Comparison of ENCODE assay signal across 8 cellular contexts in the genomic region with DNA sequence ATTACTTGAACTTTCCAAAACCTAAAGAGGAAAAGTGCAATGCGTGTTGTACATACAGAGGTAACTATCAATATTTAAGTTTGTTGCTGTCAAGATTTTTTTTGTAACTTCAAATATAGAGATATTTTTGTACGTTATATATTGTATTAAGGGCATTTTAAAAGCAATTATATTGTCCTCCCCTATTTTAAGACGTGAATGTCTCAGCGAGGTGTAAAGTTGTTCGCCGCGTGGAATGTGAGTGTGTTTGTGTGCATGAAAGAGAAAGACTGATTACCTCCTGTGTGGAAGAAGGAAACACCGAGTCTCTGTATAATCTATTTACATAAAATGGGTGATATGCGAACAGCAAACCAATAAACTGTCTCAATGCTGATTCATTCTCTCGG. TPM values are rescaled to one million over a fixed set of nuclear protein-coding genes. Genes with fewer than 3 reads are reported as not detected.
DNase-seq lines count a peak whose midpoint lies in the region; ATAC-seq and TF ChIP-seq lines count a peak whose summit lies in the region.

No MANE protein-coding gene starts in this region.

- H3K27ac ChIP-seq in GM23248 = peak overlapping the region; percentile 91
- H3K27ac ChIP-seq in Peyer's patch = peak overlapping the region; percentile 75 to 94 (median 85)

- peak overlapping the region; percentile 93 for H3K9ac ChIP-seq in GM23248

- TF ChIP-seq POLR2A in Peyer's patch (IDR thresholded peaks at IDR 0.05) = peak in 1 of 2 donors; percentile 14

- H4K20me1 ChIP-seq in GM23248 (ENCODE audit: insufficient read depth) = peaks cover 10% of the 10 kb centered on the region; the same call in 1 of the 2 replicates

- peaks cover 48% of the 10 kb centered on the region for H3F3A ChIP-seq in GM23248 (ENCODE audit: insufficient read depth)

- H3K4me3 ChIP-seq in GM23248 = peak overlapping the region; percentile 96
- peak overlapping the region; percentile 61 to 69 (median 66) for H3K4me3 ChIP-seq in Peyer's patch
- peak overlapping the region; percentile 96 for H3K4me3 ChIP-seq in fibroblast of the aortic adventitia (ENCODE audit: low read depth, low read length)
- peak overlapping the region; percentile 95 for H3K4me3 ChIP-seq in skeletal muscle cell (ENCODE audit: low read depth, low read length)

- DNase-seq in GM23248 = no peak
- no peak for DNase-seq in Peyer's patch
- peak; percentile 63 for DNase-seq in fibroblast of the aortic adventitia (ENCODE audit: low read depth)
- DNase-seq in skeletal muscle cell (ENCODE audit: low read depth) = no peak
- DNase-seq in cortex of kidney (lab: John Stamatoyannopoulos, UW) = no peak

- no peaks in the 10 kb centered on the region for H3K27me3 ChIP-seq in GM23248 (replicated peaks; ENCODE audit: insufficient read depth)
- H3K27me3 ChIP-seq in Peyer's patch = no peaks in the 10 kb centered on the region

- H3K4me1 ChIP-seq in GM23248 (ENCODE audit: insufficient read depth) = peaks cover 16% of the 10 kb centered on the region; the same call in 1 of the 2 replicates
- H3K4me1 ChIP-seq in Peyer's patch = peaks cover 0 to 51% (median 30%) of the 10 kb centered on the region in 4 donors

- peaks cover 22% of the 10 kb centered on the region for H3K36me3 ChIP-seq in GM23248 (ENCODE audit: low read depth)
- no peaks in the 10 kb centered on the region for H3K36me3 ChIP-seq in Peyer's patch

- no peaks in the 10 kb centered on the region for H3K9me3 ChIP-seq in GM23248 (ENCODE audit: low read depth)
- H3K9me3 ChIP-seq in Peyer's patch = no peaks in the 10 kb centered on the region

- H3K9me2 ChIP-seq in GM23248 (ENCODE audit: insufficient read depth) = no peaks in the 10 kb centered on the region

- peak overlapping the region; percentile 95 for H3K4me2 ChIP-seq in GM23248 (ENCODE audit: unreplicated experiment)

- 0 to 2% methylated on average over 10 of the region's 10 CpGs for WGBS in GM23248 (ENCODE audit: low coverage in 1 of 2, low lambda C conversion rate in 2 of 2, missing lambda C conversion rate in 2 of 2), 2 experiments

- H2AFZ ChIP-seq in GM23248 = no peak overlapping the region

- in situ Hi-C loops in GM23248 (cut with MboI) = loop anchor here (25.0 kb wide), 1 partner anchor 320 kb away; no protein-coding TSS in a partner anchor

- no peak for ATAC-seq in HG03175 (IDR thresholded peaks at IDR 0.05; ENCODE audit: unreplicated experiment)
- no peak for ATAC-seq in HG02763 (IDR thresholded peaks at IDR 0.05; ENCODE audit: unreplicated experiment)
- no peak for ATAC-seq in HG02623 (IDR thresholded peaks at IDR 0.05; ENCODE audit: unreplicated experiment)

- H3K79me2 ChIP-seq in GM23248 (ENCODE audit: insufficient read depth) = peaks cover 52% of the 10 kb centered on the region

- TF ChIP-seq CTCF in Peyer's patch (IDR thresholded peaks at IDR 0.05) = no peak
- no peak for TF ChIP-seq CTCF in fibroblast of the aortic adventitia (IDR thresholded peaks at IDR 0.05; ENCODE audit: insufficient read depth, low read length)

RNA-seq across cellular contexts. Expression of gene ADM, which starts 2.1 kb away (rescaled TPM):
- 537 and 551 TPM in 2 replicates for total RNA-seq in GM23248 (2014; rRNA removed; shearing (Covaris generic))
- 451 and 460 TPM in 2 replicates for polyA plus RNA-seq in GM23248 (2016; fragmentation: Nextera tagmentation; extraction: Ambion mirVana)
- total RNA-seq in Peyer's patch = 100 to 1,000 TPM in 2 of 4 donors, 10 to 100 TPM in 2; 75.5 to 323 (median 106) TPM
- total RNA-seq in fibroblast of the aortic adventitia (ENCODE audit: low replicate concordance) = 103 and 348 TPM in 2 replicates

RNA-seq across cellular contexts. Expression of gene SBF2, which starts 13.0 kb away (rescaled TPM):
- 32.7 and 42.7 TPM in 2 replicates for total RNA-seq in GM23248 (2014; rRNA removed; shearing (Covaris generic))
- polyA plus RNA-seq in GM23248 (2016; fragmentation: Nextera tagmentation; extraction: Ambion mirVana) = 18.8 and 21.9 TPM in 2 replicates
- total RNA-seq in Peyer's patch (10 to 100 TPM; 52.7 to 70.1 (median 56.7) TPM), fibroblast of the aortic adventitia (ENCODE audit: low replicate concordance) (47.1 and 65.3 TPM in 2 replicates)
